In the genomic region with DNA sequence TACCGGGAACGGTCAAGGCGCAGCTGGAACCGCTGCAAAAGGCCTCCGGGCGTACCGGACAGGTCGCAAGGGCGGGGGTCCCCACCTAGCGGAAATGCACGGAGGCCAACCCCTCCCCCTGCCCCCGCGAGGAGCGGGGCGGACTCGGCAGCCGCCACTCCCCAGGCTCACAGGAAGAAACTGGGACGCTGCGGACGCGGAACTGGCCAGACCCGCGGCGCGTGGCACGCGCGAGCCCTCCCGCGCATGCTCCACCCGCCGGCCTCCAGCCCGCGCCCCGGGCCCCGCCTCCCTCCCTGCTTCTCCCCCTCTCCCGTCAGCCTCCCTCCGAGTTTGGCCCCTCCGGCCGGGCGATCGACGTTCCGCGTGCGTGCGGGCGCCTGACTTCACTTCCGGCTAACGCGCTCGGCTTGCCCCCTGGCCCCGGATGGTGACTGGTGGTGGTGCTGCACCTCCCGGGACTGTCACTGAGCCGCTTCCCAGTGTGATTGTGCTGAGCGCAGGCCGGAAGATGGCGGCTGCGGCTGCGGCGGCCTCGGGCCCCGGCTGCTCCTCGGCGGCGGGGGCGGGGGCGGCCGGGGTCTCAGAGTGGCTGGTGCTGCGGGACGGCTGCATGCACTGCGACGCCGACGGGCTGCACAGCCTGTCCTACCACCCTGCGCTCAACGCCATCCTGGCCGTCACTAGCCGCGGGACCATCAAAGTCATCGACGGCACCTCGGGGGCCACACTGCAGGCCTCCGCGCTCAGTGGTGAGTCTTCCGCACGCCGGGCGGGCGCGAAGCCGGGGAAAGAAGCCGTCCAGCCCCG, we compare ENCODE assay signal across 8 cellular contexts. TPM values are rescaled to one million over a fixed set of nuclear protein-coding genes. Genes with fewer than 3 reads are reported as not detected.
DNase-seq lines count a peak whose midpoint lies in the region; ATAC-seq and TF ChIP-seq lines count a peak whose summit lies in the region.

A gene with protein sequence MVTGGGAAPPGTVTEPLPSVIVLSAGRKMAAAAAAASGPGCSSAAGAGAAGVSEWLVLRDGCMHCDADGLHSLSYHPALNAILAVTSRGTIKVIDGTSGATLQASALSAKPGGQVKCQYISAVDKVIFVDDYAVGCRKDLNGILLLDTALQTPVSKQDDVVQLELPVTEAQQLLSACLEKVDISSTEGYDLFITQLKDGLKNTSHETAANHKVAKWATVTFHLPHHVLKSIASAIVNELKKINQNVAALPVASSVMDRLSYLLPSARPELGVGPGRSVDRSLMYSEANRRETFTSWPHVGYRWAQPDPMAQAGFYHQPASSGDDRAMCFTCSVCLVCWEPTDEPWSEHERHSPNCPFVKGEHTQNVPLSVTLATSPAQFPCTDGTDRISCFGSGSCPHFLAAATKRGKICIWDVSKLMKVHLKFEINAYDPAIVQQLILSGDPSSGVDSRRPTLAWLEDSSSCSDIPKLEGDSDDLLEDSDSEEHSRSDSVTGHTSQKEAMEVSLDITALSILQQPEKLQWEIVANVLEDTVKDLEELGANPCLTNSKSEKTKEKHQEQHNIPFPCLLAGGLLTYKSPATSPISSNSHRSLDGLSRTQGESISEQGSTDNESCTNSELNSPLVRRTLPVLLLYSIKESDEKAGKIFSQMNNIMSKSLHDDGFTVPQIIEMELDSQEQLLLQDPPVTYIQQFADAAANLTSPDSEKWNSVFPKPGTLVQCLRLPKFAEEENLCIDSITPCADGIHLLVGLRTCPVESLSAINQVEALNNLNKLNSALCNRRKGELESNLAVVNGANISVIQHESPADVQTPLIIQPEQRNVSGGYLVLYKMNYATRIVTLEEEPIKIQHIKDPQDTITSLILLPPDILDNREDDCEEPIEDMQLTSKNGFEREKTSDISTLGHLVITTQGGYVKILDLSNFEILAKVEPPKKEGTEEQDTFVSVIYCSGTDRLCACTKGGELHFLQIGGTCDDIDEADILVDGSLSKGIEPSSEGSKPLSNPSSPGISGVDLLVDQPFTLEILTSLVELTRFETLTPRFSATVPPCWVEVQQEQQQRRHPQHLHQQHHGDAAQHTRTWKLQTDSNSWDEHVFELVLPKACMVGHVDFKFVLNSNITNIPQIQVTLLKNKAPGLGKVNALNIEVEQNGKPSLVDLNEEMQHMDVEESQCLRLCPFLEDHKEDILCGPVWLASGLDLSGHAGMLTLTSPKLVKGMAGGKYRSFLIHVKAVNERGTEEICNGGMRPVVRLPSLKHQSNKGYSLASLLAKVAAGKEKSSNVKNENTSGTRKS (N-terminal part only) (plus strand): TSS at position 289 of the 810 bp plus-strand sequence. CDS start 139 bp downstream, at position 428.

- TF ChIP-seq CTCF in prostate gland (IDR thresholded peaks at IDR 0.05) = peak in 2 of 4 experiments; percentile 20 to 30

- under 1% methylated on average over 57 of the region's 94 CpGs for WGBS in prostate gland

- intact Hi-C loops in left ventricle myocardium superior (cut with micrococcal nuclease) = no loop called here
- intact Hi-C loops in prostate gland (cut with DNase I) = no loop called here

- no peaks in the 10 kb centered on the region for H3K36me3 ChIP-seq in prostate gland

- peak; percentile 90 for ATAC-seq in GM18505 (IDR thresholded peaks at IDR 0.05; ENCODE audit: unreplicated experiment)
- peak; percentile 90 for ATAC-seq in HG02970 (IDR thresholded peaks at IDR 0.05; ENCODE audit: low FRiP score, unreplicated experiment)
- ATAC-seq in left ventricle myocardium superior = peak; percentile 98

- peaks cover 14% of the 10 kb centered on the region for H3K4me1 ChIP-seq in prostate gland (replicated peaks)

- TF ChIP-seq POLR2A in GM18505 (IDR thresholded peaks at IDR 0.05; ENCODE audit: borderline replicate concordance, extremely low read depth, insufficient read depth, insufficient read length) (peak; percentile 96), prostate gland (IDR thresholded peaks at IDR 0.05) (peak; percentile 71)

- H3K27ac ChIP-seq in angular gyrus (ENCODE audit: low read depth, low read length) (peak within 1 kb of the TSS; percentile 97), prostate gland (peak within 1 kb of the TSS; percentile 93 to 96)

- H3K9me3 ChIP-seq in prostate gland = no peaks in the 10 kb centered on the region

- H3K4me3 ChIP-seq in prostate gland = peak within 1 kb of the TSS; percentile 68 to 97

- H3K27me3 ChIP-seq in prostate gland (replicated peaks; ENCODE audit: insufficient read depth) = no peaks in the 10 kb centered on the region

- peak; percentile 78 for DNase-seq in NCI-H187 treated with DMSO at 0.1 percent for 48 hours (lab: John Stamatoyannopoulos, UW)
- DNase-seq in T-helper 2 cell = peak; percentile 69 to 98 (median 91)
- DNase-seq in left ventricle myocardium superior = peak; percentile 99
- DNase-seq in prostate gland (ENCODE audit: low spot score) = peak; percentile 96
- peak; percentile 99 for DNase-seq in ureter (ENCODE audit: low spot score)

RNA-seq across cellular contexts. Expression of the gene that starts here (rescaled TPM):
- total RNA-seq in left ventricle myocardium superior (32.3 TPM), prostate gland (100 to 1,000 TPM in 1 of 2 donors, 10 to 100 TPM in 1; 89.6 to 113 TPM), ureter (172 TPM)

Comparison
In these comparisons a context has a peak if more than half of its experiments do, and no peak if none do; other contexts are left out.
1. Peak in every context shown above with its lines: DNase-seq, ATAC-seq, H3K4me3 ChIP-seq and H3K27ac ChIP-seq.